In genomic region chr2:120346034-120346666, GRCh38 we compare ENCODE assay signal across 1 cellular context.
TF ChIP-seq lines count a peak whose summit lies in the region.

Gene INHBB, plus strand, starts transcription at chr2:120346136. Its CDS starts 53 bp downstream, at chr2:120346189.

TF ChIP-seq in HepG2, 621 proteins besides CTCF, POLR2A, EP300 and RAD21 (continued from another document):
- no peak for TF ChIP-seq HINFP (CRISPR knock-in tag; IDR thresholded peaks at IDR 0.05; ENCODE audit: low read depth)
- TF ChIP-seq ZNF543 (CRISPR knock-in tag; IDR thresholded peaks at IDR 0.05) = no peak
- TF ChIP-seq E2F5 (CRISPR knock-in tag; conservative IDR thresholded peaks at IDR 0.05) = no peak
- no peak for TF ChIP-seq PRMT3 (CRISPR knock-in tag; IDR thresholded peaks at IDR 0.05; ENCODE audit: borderline replicate concordance, low read depth)
- TF ChIP-seq ZNF33A (CRISPR knock-in tag; IDR thresholded peaks at IDR 0.05; ENCODE audit: borderline replicate concordance) = no peak
- TF ChIP-seq ZNF646 (CRISPR knock-in tag; IDR thresholded peaks at IDR 0.05) = no peak
TF ChIP-seq in HepG2: peak in this region for 7.
